Comparison of ENCODE assay signal across 8 cellular contexts in genomic region chr5:111223086-111223789, GRCh38. TPM values are rescaled to one million over a fixed set of nuclear protein-coding genes. Genes with fewer than 3 reads are reported as not detected.
DNase-seq lines count a peak whose midpoint lies in the region; ATAC-seq and TF ChIP-seq lines count a peak whose summit lies in the region.

No MANE protein-coding gene starts in this region.

- H3K27me3 Mint-ChIP-seq in T-helper 2 cell treated with Interferon-gamma antibody and Interleukin-4, amounts not matched to agents 5 μg/mL and 100 μg/mL, for 36 hours (ENCODE audit: low read depth) = no peaks in the 10 kb centered on the region
- H3K27me3 Mint-ChIP-seq in glutamatergic neuron (ENCODE audit: unreplicated experiment) = peaks cover 15% of the 10 kb centered on the region

- H3K36me3 Mint-ChIP-seq in T-helper 2 cell treated with Interferon-gamma antibody and Interleukin-4, amounts not matched to agents 5 μg/mL and 100 μg/mL, for 36 hours (ENCODE audit: low read depth) = peaks cover 28% of the 10 kb centered on the region
- no peaks in the 10 kb centered on the region for H3K36me3 Mint-ChIP-seq in glutamatergic neuron (ENCODE audit: unreplicated experiment)

- no peaks in the 10 kb centered on the region for H3K27me3 ChIP-seq in stomach smooth muscle (ENCODE audit: control insufficient read depth in 1 of 2, insufficient read depth in 2 of 2, low read length in 2 of 2)

- peak overlapping the region; percentile 62 for H3K4me3 ChIP-seq in AG10803 (ENCODE audit: low read length)
- H3K4me3 ChIP-seq in stomach smooth muscle (ENCODE audit: low read length in 2 of 2) = peak overlapping the region; percentile 66 to 76

- no peaks in the 10 kb centered on the region for H3K36me3 ChIP-seq in stomach smooth muscle (ENCODE audit: control insufficient read depth in 2 of 2, insufficient read depth in 2 of 2, low read length in 2 of 2)

- no peak for DNase-seq in AG10803 (ENCODE audit: low read depth)
- DNase-seq in T-helper 2 cell treated with Interferon-gamma antibody and Interleukin-4, amounts not matched to agents 5 μg/mL and 100 μg/mL, for 36 hours (ENCODE audit: low spot score) = no peak
- no peak for DNase-seq in glutamatergic neuron
- no peak for DNase-seq in HEK293T (ENCODE audit: extremely low spot score)
- no peak for DNase-seq in NK-92 treated with Interleukin-12 subunit alpha and Interleukin-12 subunit beta, amount 100 ng/mL, for 24 hours (lab: John Stamatoyannopoulos, UW)
- DNase-seq in cortex of kidney (lab: John Stamatoyannopoulos, UW) = no peak

- peaks cover 9% of the 10 kb centered on the region for H3K4me1 ChIP-seq in stomach smooth muscle (ENCODE audit: control insufficient read depth, insufficient read depth, low read length)

- H3K4me3 Mint-ChIP-seq in T-helper 2 cell treated with Interferon-gamma antibody and Interleukin-4, amounts not matched to agents 5 μg/mL and 100 μg/mL, for 36 hours = peak overlapping the region; percentile 74
- peak overlapping the region; percentile 83 for H3K4me3 Mint-ChIP-seq in glutamatergic neuron (ENCODE audit: unreplicated experiment)

- peak; percentile 7 for ATAC-seq in GM19395 (IDR thresholded peaks at IDR 0.05; ENCODE audit: unreplicated experiment)

- peaks cover 29% of the 10 kb centered on the region for H3K4me1 Mint-ChIP-seq in T-helper 2 cell treated with Interferon-gamma antibody and Interleukin-4, amounts not matched to agents 5 μg/mL and 100 μg/mL, for 36 hours (ENCODE audit: low read depth)
- H3K4me1 Mint-ChIP-seq in glutamatergic neuron (ENCODE audit: low read depth, unreplicated experiment) = peaks cover 18% of the 10 kb centered on the region

- CTCF ChIA-PET in HEK293T (lab: Yijun Ruan, JAX) = no interaction called here

- no peaks in the 10 kb centered on the region for H3K9me3 Mint-ChIP-seq in T-helper 2 cell treated with Interferon-gamma antibody and Interleukin-4, amounts not matched to agents 5 μg/mL and 100 μg/mL, for 36 hours
- peaks cover 8% of the 10 kb centered on the region for H3K9me3 Mint-ChIP-seq in glutamatergic neuron (ENCODE audit: unreplicated experiment)

- no peak for TF ChIP-seq CTCF in AG10803 (conservative IDR thresholded peaks at IDR 0.05; ENCODE audit: low read length)
- no peak for TF ChIP-seq CTCF in glutamatergic neuron (IDR thresholded peaks at IDR 0.05; ENCODE audit: partially characterized antibody, unreplicated experiment)

- POLR2A ChIA-PET in HEK293T (lab: Yijun Ruan, JAX) = interaction anchor here (1.0 to 1.5 kb wide), 3 partner anchors 25 to 289 kb away, joined by 3 to 4 read pairs (median 4); partner anchors contain the start of gene STARD4

- H3K9me3 ChIP-seq in stomach smooth muscle (ENCODE audit: control insufficient read depth in 2 of 2, low read length in 2 of 2) = no peaks in the 10 kb centered on the region

- peak overlapping the region in 1 of 2 donors; percentile 43 for H3K9ac ChIP-seq in stomach smooth muscle (ENCODE audit: low read length in 2 of 2)

- no peak overlapping the region for H3K27ac ChIP-seq in stomach smooth muscle (ENCODE audit: low read length)

- H3K27ac Mint-ChIP-seq in T-helper 2 cell treated with Interferon-gamma antibody and Interleukin-4, amounts not matched to agents 5 μg/mL and 100 μg/mL, for 36 hours = peak overlapping the region; percentile 92
- peak overlapping the region; percentile 29 for H3K27ac Mint-ChIP-seq in glutamatergic neuron (ENCODE audit: unreplicated experiment)

TF ChIP-seq in HEK293T, 16 proteins besides CTCF, POLR2A, EP300 and RAD21:
- TF ChIP-seq TARDBP (IDR thresholded peaks at IDR 0.05) (no peak), FOXM1 (IDR thresholded peaks at IDR 0.05; ENCODE audit: borderline replicate concordance) (no peak), FOXK2 (IDR thresholded peaks at IDR 0.05) (no peak), CTBP1 (IDR thresholded peaks at IDR 0.05; ENCODE audit: borderline replicate concordance) (no peak), SUZ12 (IDR thresholded peaks at IDR 0.05) (no peak), FOXA1 (IDR thresholded peaks at IDR 0.05) (no peak), SP1 (IDR thresholded peaks at IDR 0.05) (no peak)

RNA-seq across cellular contexts. Expression of gene CAMK4, which starts 0.9 kb away (rescaled TPM):
- total RNA-seq in glutamatergic neuron (ENCODE audit: unreplicated experiment) = 33.7 TPM
